Comparison of ENCODE assay signal across 15 cellular contexts in the genomic region with DNA sequence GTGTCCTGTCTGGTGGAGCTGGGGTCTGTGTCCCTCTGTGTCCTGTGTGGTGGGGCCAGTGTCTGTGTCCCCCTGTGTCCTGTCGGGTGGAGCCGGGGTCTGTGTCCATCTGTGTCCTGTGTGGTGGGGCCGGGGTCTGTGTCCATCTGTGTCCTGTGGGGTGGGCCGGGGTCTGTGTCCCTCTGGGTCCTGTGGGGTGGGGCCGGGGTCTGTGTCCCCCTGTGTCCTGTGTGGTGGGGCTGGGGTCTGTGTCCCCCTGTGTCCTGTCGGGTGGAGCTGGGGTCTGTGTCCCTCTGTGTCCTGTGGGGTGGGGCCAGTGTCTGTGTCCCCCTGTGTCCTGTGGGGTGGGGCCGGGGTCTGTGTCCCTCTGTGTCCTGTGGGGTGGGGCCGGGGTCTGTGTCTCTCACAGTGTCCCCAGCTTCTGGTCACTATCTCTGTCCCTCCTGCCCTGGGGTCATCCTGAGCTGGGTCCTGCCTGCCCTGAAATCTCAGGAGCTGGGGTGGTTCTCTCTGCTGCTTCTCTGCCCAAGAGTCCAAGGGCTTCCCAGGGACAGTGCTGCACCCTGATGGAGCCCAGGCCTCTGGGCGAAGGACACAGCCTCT.
A peak's percentile ranks its signal among the peaks of the same experiment; 100 is the strongest.
DNase-seq lines count a peak whose midpoint lies in the region; ATAC-seq and TF ChIP-seq lines count a peak whose summit lies in the region.
"Had no signal": no experiment of that assay in that cellular context is flagged by ENCODE, and none has a peak within 500 bp of the region (broad histone marks: within the 10 kb centered on the region; RNA-seq: fewer than 3 reads in every experiment).

No MANE protein-coding gene starts in this region.

- H3K4me2 ChIP-seq in smooth muscle cell = peak overlapping the region; percentile 56

- CTCF ChIA-PET in CD4-positive, alpha-beta T cell (lab: Charles Lee) = interaction anchor here (0.8 to 1.7 kb wide), 2 partner anchors 9 to 287 kb away, joined by 3 to 4 read pairs; no protein-coding TSS in a partner anchor

- in situ Hi-C loops in G401 (cut with HindIII; ENCODE audit: low sequenced_read_pairs) = no loop called here

- H3K79me2 ChIP-seq in smooth muscle cell (ENCODE audit: low read depth) = peaks cover 33% of the 10 kb centered on the region

- H3K4me3 Mint-ChIP-seq in CD4-positive, alpha-beta T cell = no peak overlapping the region
- H3K4me3 Mint-ChIP-seq in T-helper 17 cell = no peak overlapping the region
- H3K4me3 Mint-ChIP-seq: endodermal cell, type B pancreatic cell had no signal

- no peaks in the 10 kb centered on the region for H3K27me3 Mint-ChIP-seq in CD4-positive, alpha-beta T cell
- H3K27me3 Mint-ChIP-seq in T-helper 17 cell = peaks cover 7% of the 10 kb centered on the region
- H3K27me3 Mint-ChIP-seq: type B pancreatic cell had no signal

- no peak for TF ChIP-seq CTCF in CD4-positive, alpha-beta T cell (IDR thresholded peaks at IDR 0.05)
- TF ChIP-seq CTCF in gastroesophageal sphincter (IDR thresholded peaks at IDR 0.05) (no peak), smooth muscle cell (IDR thresholded peaks at IDR 0.05; ENCODE audit: borderline replicate concordance, insufficient read depth, poor library complexity, severe bottlenecking) (no peak)

- intact Hi-C loops in CD4-positive, alpha-beta T cell (cut with DNase I, micrococcal nuclease) = loop anchor here in 1 of 2 experiments (5.0 to 10.0 kb wide), 2 partner anchors 433 to 1040 kb away; partner anchors contain the start of gene BRD3OS

- H4K20me1 ChIP-seq in smooth muscle cell (ENCODE audit: low read depth) = no peaks in the 10 kb centered on the region

- H3K36me3 Mint-ChIP-seq in CD4-positive, alpha-beta T cell (ENCODE audit: low read depth) = no peaks in the 10 kb centered on the region
- no peaks in the 10 kb centered on the region for H3K36me3 Mint-ChIP-seq in T-helper 17 cell (ENCODE audit: low read depth)
- H3K36me3 Mint-ChIP-seq: type B pancreatic cell had no signal

- TF ChIP-seq EP300 in gastroesophageal sphincter (IDR thresholded peaks at IDR 0.05) = no peak

- no peak for TF ChIP-seq POLR2A in gastroesophageal sphincter (IDR thresholded peaks at IDR 0.05)
- TF ChIP-seq POLR2A in erythroblast (IDR thresholded peaks at IDR 0.05; ENCODE audit: low read length) = no peak

- H3F3A ChIP-seq in smooth muscle cell (ENCODE audit: low read depth) = peaks cover 12% of the 10 kb centered on the region

- 80% methylated on average over 1 of the region's 9 CpGs; no CpG with 5 or more reads in 1 of the 2 donors for WGBS in gastroesophageal sphincter (ENCODE audit: low coverage in 1 of 2), 2 donors
- WGBS in smooth muscle cell (ENCODE audit: low lambda C conversion rate) = 86% methylated on average over 6 of the region's 9 CpGs

- H3K4me3 ChIP-seq in gastroesophageal sphincter (no peak overlapping the region), smooth muscle cell (no peak overlapping the region)

- POLR2A ChIA-PET in CD4-positive, alpha-beta T cell (lab: Charles Lee) = interaction anchor here (0.8 to 1.8 kb wide), 4 partner anchors 10 to 66 kb away, joined by 3 to 8 read pairs (median 6); no protein-coding TSS in a partner anchor

- H3K9me3 ChIP-seq in CD4-positive, alpha-beta T cell (ENCODE audit: control insufficient read depth, low read length) = no peaks in the 10 kb centered on the region
- H3K9me3 ChIP-seq in T-helper 17 cell (ENCODE audit: control insufficient read depth, low read length, poor library complexity, severe bottlenecking) (no peaks in the 10 kb centered on the region), gastroesophageal sphincter (peaks cover 0 to 8% (median 0%) of the 10 kb centered on the region in 3 donors), smooth muscle cell (replicated peaks; ENCODE audit: low read depth) (no peaks in the 10 kb centered on the region)

- peak overlapping the region; percentile 68 for H3K27ac ChIP-seq in CD4-positive, alpha-beta T cell (ENCODE audit: low read depth, low read length)
- peak overlapping the region in 3 of 4 donors; percentile 82 to 91 (median 88) for H3K27ac ChIP-seq in gastroesophageal sphincter
- peak overlapping the region; percentile 100 for H3K27ac ChIP-seq in smooth muscle cell (ENCODE audit: low read depth)

- no peaks in the 10 kb centered on the region for H3K36me3 ChIP-seq in gastroesophageal sphincter
- H3K36me3 ChIP-seq in smooth muscle cell (ENCODE audit: low read depth) = no peaks in the 10 kb centered on the region

- ATAC-seq in CD4-positive, alpha-beta T cell (ENCODE audit: poor library complexity) = no peak
- no peak for ATAC-seq in T-helper 17 cell
- no peak for ATAC-seq in gastroesophageal sphincter
- ATAC-seq in HG03460 (IDR thresholded peaks at IDR 0.05; ENCODE audit: unreplicated experiment) = no peak

- peak overlapping the region; percentile 93 for H3K9ac ChIP-seq in smooth muscle cell (ENCODE audit: low read depth)

- H3K4me1 Mint-ChIP-seq in CD4-positive, alpha-beta T cell (ENCODE audit: low read depth) = peaks cover 7% of the 10 kb centered on the region
- H3K4me1 Mint-ChIP-seq in T-helper 17 cell = peaks cover 6% of the 10 kb centered on the region
- H3K4me1 Mint-ChIP-seq: endodermal cell had no signal

- H3K27ac Mint-ChIP-seq in CD4-positive, alpha-beta T cell = peak overlapping the region; percentile 91
- peak overlapping the region; percentile 69 for H3K27ac Mint-ChIP-seq in T-helper 17 cell
- H3K27ac Mint-ChIP-seq: endodermal cell had no signal

- no peaks in the 10 kb centered on the region for H3K9me3 Mint-ChIP-seq in CD4-positive, alpha-beta T cell
- H3K9me3 Mint-ChIP-seq: endodermal cell, type B pancreatic cell had no signal

- no peak for DNase-seq in CD4-positive, alpha-beta T cell
- DNase-seq in T-helper 17 cell = no peak
- no peak for DNase-seq in smooth muscle cell (lab: John Stamatoyannopoulos, UW; ENCODE audit: unreplicated experiment)
- DNase-seq in erythroblast (lab: John Stamatoyannopoulos, UW) = no peak
- DNase-seq in germinal center (ENCODE audit: low spot score) = no peak
- DNase-seq in G401 (ENCODE audit: low spot score) = no peak
- DNase-seq: activated gamma-delta T cell treated with Interleukin-2 at 50 U/mL for 16 hours; DMS153; endodermal cell; NCI-H345; RPMI8226; stimulated activated CD4-positive, alpha-beta T cell treated with anti-CD3 and anti-CD28 coated beads, Interleukin-4, amount 100 ng/mL, for 1 hour had no signal

- H3K27me3 ChIP-seq in CD4-positive, alpha-beta T cell (ENCODE audit: control insufficient read depth, insufficient read depth, low read length) = no peaks in the 10 kb centered on the region
- no peaks in the 10 kb centered on the region for H3K27me3 ChIP-seq in gastroesophageal sphincter
- H3K27me3 ChIP-seq in smooth muscle cell (ENCODE audit: low read depth) = no peaks in the 10 kb centered on the region

- H2AFZ ChIP-seq in smooth muscle cell (ENCODE audit: low read depth) = no peak overlapping the region

- H3K4me1 ChIP-seq in gastroesophageal sphincter = peaks cover 0 to 52% (median 34%) of the 10 kb centered on the region in 3 donors
- H3K4me1 ChIP-seq in smooth muscle cell (ENCODE audit: low read depth) = peaks cover 11% of the 10 kb centered on the region
